In genomic region chr3:190065204-190065603, GRCh38 we compare ENCODE assay signal across 19 cellular contexts. TPM values are rescaled to one million over a fixed set of nuclear protein-coding genes. Genes with fewer than 3 reads are reported as not detected.
DNase-seq lines count a peak whose midpoint lies in the region; FAIRE-seq and TF ChIP-seq lines count a peak whose summit lies in the region.
"Had no signal": no experiment of that assay in that cellular context is flagged by ENCODE, and none has a peak within 500 bp of the region (broad histone marks: within the 10 kb centered on the region; RNA-seq: fewer than 3 reads in every experiment).

No MANE protein-coding gene starts in this region.

- peaks cover 5% of the 10 kb centered on the region; the same call in 1 of the 2 replicates for H3K4me1 ChIP-seq in HEK293 (ENCODE audit: control insufficient read depth, insufficient read depth, low read length)
- peaks cover 18% of the 10 kb centered on the region for H3K4me1 ChIP-seq in keratinocyte (ENCODE audit: control insufficient read depth, extremely low read depth, insufficient read depth, low read length)
- H3K4me1 ChIP-seq: BLaER1 treated with 17β-estradiol and CSF1 and Interleukin-3, amounts not matched to agents 10 nM and 100 nM had no signal

- intact Hi-C loops in activated CD4-positive, alpha-beta T cell treated with anti-CD3 and anti-CD28 coated beads, Interleukin-2, amount 10 ng/mL, durations not matched to agents 24 days and 14 days (cut with micrococcal nuclease), result no loop called here

- H3K9me3 Mint-ChIP-seq in osteocyte (ENCODE audit: unreplicated experiment), result no peaks in the 10 kb centered on the region
- H3K9me3 Mint-ChIP-seq in activated CD4-positive, alpha-beta T cell treated with anti-CD3 and anti-CD28 coated beads, Interleukin-2, amount 10 ng/mL, durations not matched to agents 24 days and 14 days, result no peaks in the 10 kb centered on the region

- dilution Hi-C loops in keratinocyte (cut with MboI; ENCODE audit: extremely low pct_ligation_motif_present, low sequenced_read_pairs), result no loop called here

- CTCF ChIA-PET in HEK293 (lab: Yijun Ruan, JAX), result no interaction called here

- H2AFZ ChIP-seq in keratinocyte (ENCODE audit: control insufficient read depth, low read length), result no peak overlapping the region

- H3K9me3 ChIP-seq in HEK293 (ENCODE audit: control insufficient read depth, insufficient read depth, low read depth, low read length) (no peaks in the 10 kb centered on the region), keratinocyte (ENCODE audit: control insufficient read depth, low read depth, low read length) (no peaks in the 10 kb centered on the region)
- H3K9me3 ChIP-seq: BLaER1 treated with 17β-estradiol and CSF1 and Interleukin-3, amounts not matched to agents 10 nM and 100 nM had no signal

- FAIRE-seq in RCC 7860 (lab: Jason Lieb, UNC), result peak; percentile 71
- FAIRE-seq in keratinocyte (lab: Jason Lieb, UNC), result peak; percentile 23
- FAIRE-seq: D721Med had no signal

- H3K27ac Mint-ChIP-seq in osteocyte (ENCODE audit: unreplicated experiment), result peak overlapping the region; percentile 89
- H3K27ac Mint-ChIP-seq in activated CD4-positive, alpha-beta T cell treated with anti-CD3 and anti-CD28 coated beads, Interleukin-2, amount 10 ng/mL, durations not matched to agents 24 days and 14 days, result no peak overlapping the region
- H3K27ac Mint-ChIP-seq: CD8-positive, alpha-beta memory T cell had no signal

- peaks cover 51% of the 10 kb centered on the region for H3K4me1 Mint-ChIP-seq in osteocyte (ENCODE audit: unreplicated experiment)
- no peaks in the 10 kb centered on the region for H3K4me1 Mint-ChIP-seq in activated CD4-positive, alpha-beta T cell treated with anti-CD3 and anti-CD28 coated beads, Interleukin-2, amount 10 ng/mL, durations not matched to agents 24 days and 14 days
- H3K4me1 Mint-ChIP-seq: CD8-positive, alpha-beta memory T cell had no signal

- H3K27ac ChIP-seq in HEK293 (ENCODE audit: extremely low read depth, low read depth, low read length) (no peak overlapping the region), keratinocyte (ENCODE audit: control insufficient read depth, insufficient read depth, low read length) (no peak overlapping the region)
- H3K27ac ChIP-seq: BLaER1 treated with 17β-estradiol and CSF1 and Interleukin-3, amounts not matched to agents 10 nM and 100 nM; RWPE1 had no signal

- no peaks in the 10 kb centered on the region for H3K9me1 ChIP-seq in keratinocyte (ENCODE audit: control insufficient read depth, extremely low read depth, insufficient read depth, low read length)

- DNase-seq in RCC 7860 (ENCODE audit: low spot score) (no peak), keratinocyte (ENCODE audit: low read depth, low spot score) (no peak), osteocyte (ENCODE audit: extremely low spot score, unreplicated experiment) (no peak), NCI-H748 treated with DMSO at 0.1 percent for 48 hours (lab: John Stamatoyannopoulos, UW) (no peak)
- DNase-seq in activated CD4-positive, alpha-beta T cell treated with anti-CD3 and anti-CD28 coated beads for 4 hours, result no peak
- DNase-seq in activated CD4-positive, alpha-beta T cell treated with anti-CD3 and anti-CD28 coated beads, Interleukin-2, amount 10 ng/mL, durations not matched to agents 24 days and 14 days, result no peak
- DNase-seq in stimulated activated CD4-positive, alpha-beta T cell treated with anti-CD3 and anti-CD28 coated beads, Interleukin-1b, Interleukin-23, amount 100 ng/mL, for 48 hours, result no peak
- DNase-seq: CD8-positive, alpha-beta memory T cell; Kasumi-1; NCI-H1092 treated with DMSO at 0.1 percent for 48 hours; NCI-H146; NCI-H2081; NCI-H510A; NCI-H774; OCI-M1 had no signal

- no peak overlapping the region for H3K4me3 Mint-ChIP-seq in osteocyte (ENCODE audit: unreplicated experiment)
- H3K4me3 Mint-ChIP-seq in activated CD4-positive, alpha-beta T cell treated with anti-CD3 and anti-CD28 coated beads, Interleukin-2, amount 10 ng/mL, durations not matched to agents 24 days and 14 days, result no peak overlapping the region
- H3K4me3 Mint-ChIP-seq: CD8-positive, alpha-beta memory T cell had no signal

- POLR2A ChIA-PET in HEK293 (lab: Yijun Ruan, JAX), result no interaction called here

- no peaks in the 10 kb centered on the region for H3K27me3 Mint-ChIP-seq in osteocyte (ENCODE audit: unreplicated experiment)
- peaks cover 9% of the 10 kb centered on the region for H3K27me3 Mint-ChIP-seq in activated CD4-positive, alpha-beta T cell treated with anti-CD3 and anti-CD28 coated beads, Interleukin-2, amount 10 ng/mL, durations not matched to agents 24 days and 14 days

- H3K4me2 ChIP-seq in keratinocyte (ENCODE audit: control insufficient read depth, extremely low read depth, insufficient read depth, low read depth, low read length), result no peak overlapping the region
- H3K4me2 ChIP-seq: BLaER1 treated with 17β-estradiol and CSF1 and Interleukin-3, amounts not matched to agents 10 nM and 100 nM had no signal

- H3K4me3 ChIP-seq in HEK293 (ENCODE audit: low read depth, low read length) (no peak overlapping the region), keratinocyte (ENCODE audit: control insufficient read depth in 2 of 3, extremely low read depth in 1 of 3, insufficient read depth in 2 of 3, low read depth in 1 of 3, low read length in 3 of 3) (no peak overlapping the region)
- H3K4me3 ChIP-seq: BLaER1 treated with 17β-estradiol and CSF1 and Interleukin-3, amounts not matched to agents 10 nM and 100 nM had no signal

- no peaks in the 10 kb centered on the region for H3K36me3 ChIP-seq in HEK293 (ENCODE audit: control insufficient read depth in 2 of 2, insufficient read depth in 1 of 2, low read length in 2 of 2)
- peaks cover 0 to under 1% of the 10 kb centered on the region in 2 experiments for H3K36me3 ChIP-seq in keratinocyte (ENCODE audit: control insufficient read depth in 2 of 2, extremely low read depth in 1 of 2, insufficient read depth in 2 of 2, low read length in 2 of 2)
- H3K36me3 ChIP-seq: BLaER1 treated with 17β-estradiol and CSF1 and Interleukin-3, amounts not matched to agents 10 nM and 100 nM had no signal

- no peak overlapping the region for H3K9ac ChIP-seq in keratinocyte (ENCODE audit: control insufficient read depth, extremely low read depth, insufficient read depth, low read length)
- H3K9ac ChIP-seq: BLaER1 treated with 17β-estradiol and CSF1 and Interleukin-3, amounts not matched to agents 10 nM and 100 nM had no signal

- peaks cover 14% of the 10 kb centered on the region for H3K36me3 Mint-ChIP-seq in osteocyte (ENCODE audit: unreplicated experiment)
- no peaks in the 10 kb centered on the region for H3K36me3 Mint-ChIP-seq in activated CD4-positive, alpha-beta T cell treated with anti-CD3 and anti-CD28 coated beads, Interleukin-2, amount 10 ng/mL, durations not matched to agents 24 days and 14 days (ENCODE audit: low read depth)
- H3K36me3 Mint-ChIP-seq: CD8-positive, alpha-beta memory T cell had no signal

- H3K27me3 ChIP-seq in keratinocyte (ENCODE audit: control insufficient read depth, extremely low read depth, insufficient read depth, low read length), result no peaks in the 10 kb centered on the region
- H3K27me3 ChIP-seq: BLaER1 treated with 17β-estradiol and CSF1 and Interleukin-3, amounts not matched to agents 10 nM and 100 nM had no signal

- no peaks in the 10 kb centered on the region for H4K20me1 ChIP-seq in keratinocyte (ENCODE audit: control insufficient read depth, extremely low read depth, insufficient read depth, low read length)
- H4K20me1 ChIP-seq: BLaER1 treated with 17β-estradiol and CSF1 and Interleukin-3, amounts not matched to agents 10 nM and 100 nM had no signal

- H3K79me2 ChIP-seq in keratinocyte (ENCODE audit: control insufficient read depth, insufficient read depth, low read length), result peaks cover 50% of the 10 kb centered on the region

- TF ChIP-seq CTCF in HEK293 (tag by site-specific recombination; IDR thresholded peaks at IDR 0.05), result no peak
- no peak for TF ChIP-seq CTCF in keratinocyte (optimal IDR thresholded peaks at IDR 0.05 in 1 of 3, IDR thresholded peaks at IDR 0.05 in 1 of 3, conservative IDR thresholded peaks at IDR 0.05 in 1 of 3; ENCODE audit: extremely low read depth in 1 of 3, insufficient read depth in 2 of 3, low read length in 3 of 3)
- no peak for TF ChIP-seq CTCF in osteocyte (IDR thresholded peaks at IDR 0.05)

TF ChIP-seq in HEK293, 187 proteins besides CTCF, POLR2A, EP300 and RAD21:
- TF ChIP-seq WT1 (tag by site-specific recombination; IDR thresholded peaks at IDR 0.05) (peak; percentile 87), TCF7L2 (IDR thresholded peaks at IDR 0.05; ENCODE audit: borderline replicate concordance, low read depth, low read length) (no peak)

RNA-seq across cellular contexts. Expression of gene P3H2, which starts 55.5 kb away (rescaled TPM):
- polyA plus RNA-seq in keratinocyte, result 80.7 to 115 TPM (median 91.4 TPM) in 3 replicates
- 160 TPM for polyA plus RNA-seq in keratinocyte (2011; ENCODE audit: low read depth)
- 56.0 and 77.5 TPM in 2 replicates for polyA plus RNA-seq in keratinocyte (2011; cell fraction: cytosol; rRNA removed)
- 143 and 179 TPM in 2 replicates for polyA plus RNA-seq in keratinocyte (2011; cell fraction: nucleus; rRNA removed)
- 43.2 and 72.1 TPM in 2 replicates for polyA plus RNA-seq in keratinocyte (2012; ENCODE audit: low replicate concordance)
- polyA minus RNA-seq in keratinocyte, result 27.9 to 146 TPM (median 80.1 TPM) in 3 replicates
- polyA minus RNA-seq in keratinocyte (2011; cell fraction: cytosol; rRNA and poly(A)+ RNA removed), result 72.9 TPM
- 119 and 286 TPM in 2 replicates for polyA minus RNA-seq in keratinocyte (2011; cell fraction: nucleus; rRNA and poly(A)+ RNA removed)
- total RNA-seq in osteocyte, result 132 and 143 TPM in 2 replicates
- not detected in 2 replicates for total RNA-seq in activated CD4-positive, alpha-beta T cell treated with anti-CD3 and anti-CD28 coated beads, Interleukin-2, amount 10 ng/mL, durations not matched to agents 24 days and 14 days
- total RNA-seq: CD8-positive, alpha-beta memory T cell had no signal
- polyA plus RNA-seq: CD8-positive, alpha-beta memory T cell had no signal

Comparison
In these comparisons a context has a peak if more than half of its experiments do, and no peak if none do; other contexts are left out.
1. RNA of gene P3H2, which starts 55.5 kb away (total RNA-seq): 132 to 143 TPM in osteocyte; not detected in activated CD4-positive, alpha-beta T cell treated with anti-CD3 and anti-CD28 coated beads, Interleukin-2, amount 10 ng/mL, durations not matched to agents 24 days and 14 days; every median in the first group is over 100 times any median in the second.